21 cellular contexts compared by ENCODE assay signal in the genomic region with DNA sequence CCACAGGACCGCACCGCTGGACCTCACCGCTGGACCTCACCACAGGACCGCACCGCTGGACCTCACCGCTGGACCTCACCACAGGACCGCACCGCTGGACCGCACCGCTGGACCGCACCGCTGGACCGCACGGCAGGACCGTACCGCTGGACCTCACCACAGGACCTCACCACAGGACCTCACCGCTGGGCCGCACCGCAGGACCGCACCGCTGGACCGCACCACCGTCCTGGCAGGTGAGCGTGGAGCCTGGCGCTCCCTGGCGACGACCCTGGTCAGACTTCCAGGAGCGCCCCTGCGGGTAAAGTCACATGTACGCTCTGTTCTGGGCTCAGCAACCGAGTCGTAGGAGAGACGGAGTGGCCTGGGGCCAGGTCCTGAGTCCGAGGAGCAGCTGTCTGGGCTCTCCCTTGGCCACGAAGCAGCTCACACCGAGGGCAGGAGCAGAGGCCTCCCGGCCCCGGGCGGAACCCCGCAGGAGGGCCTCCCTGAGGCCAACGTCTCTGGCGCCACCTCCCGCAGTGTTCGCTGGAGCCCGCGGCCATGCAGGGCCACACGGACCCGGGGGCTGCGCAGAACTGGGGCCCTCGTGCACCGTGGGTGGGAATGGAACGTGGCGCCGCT. TPM values are rescaled to one million over a fixed set of nuclear protein-coding genes. Genes with fewer than 3 reads are reported as not detected.
DNase-seq lines count a peak whose midpoint lies in the region; ATAC-seq and TF ChIP-seq lines count a peak whose summit lies in the region.
"Had no signal": no experiment of that assay in that cellular context is flagged by ENCODE, and none has a peak within 500 bp of the region (broad histone marks: within the 10 kb centered on the region; RNA-seq: fewer than 3 reads in every experiment).

No MANE protein-coding gene starts in this region.

- TF ChIP-seq CTCF in GM23338 (conservative IDR thresholded peaks at IDR 0.05; ENCODE audit: low read depth in 2 of 2) = no peak
- TF ChIP-seq CTCF in RWPE2 (IDR thresholded peaks at IDR 0.05; ENCODE audit: poor library complexity, severe bottlenecking) = no peak
- no peak for TF ChIP-seq CTCF in testis (IDR thresholded peaks at IDR 0.05)

- H2BK5ac ChIP-seq in neuronal stem cell (ENCODE audit: low read length) = no peak overlapping the region

- no peaks in the 10 kb centered on the region for H3K36me3 Mint-ChIP-seq in GM23338 (ENCODE audit: low read depth)

- peak overlapping the region; percentile 86 for H2BK15ac ChIP-seq in neuronal stem cell (ENCODE audit: low read length)

- H3K23ac ChIP-seq in neuronal stem cell (ENCODE audit: low read depth, low read length, poor library complexity) = peak overlapping the region; percentile 57

- H3K27ac Mint-ChIP-seq in GM23338 = no peak overlapping the region
- H3K27ac Mint-ChIP-seq: B cell, HFFc6 had no signal

- no peaks in the 10 kb centered on the region for H3K79me2 ChIP-seq in GM23338 (replicated peaks; ENCODE audit: insufficient read depth)

- H3K4me1 Mint-ChIP-seq in GM23338 = peaks cover 11% of the 10 kb centered on the region
- H3K4me1 Mint-ChIP-seq: B cell had no signal

- no peak for TF ChIP-seq POLR2A in testis (IDR thresholded peaks at IDR 0.05)

- H4K20me1 ChIP-seq in GM23338 (replicated peaks; ENCODE audit: insufficient read depth) = no peaks in the 10 kb centered on the region

- H4K91ac ChIP-seq in neuronal stem cell (ENCODE audit: low read depth, low read length, poor library complexity) = no peak overlapping the region

- H3K36me3 ChIP-seq in GM23338 (ENCODE audit: insufficient read depth) (no peaks in the 10 kb centered on the region), RWPE2 (ENCODE audit: low read depth) (no peaks in the 10 kb centered on the region), neuronal stem cell (replicated peaks in 1 of 2; ENCODE audit: control insufficient read depth in 2 of 2, insufficient read depth in 2 of 2, low read length in 2 of 2) (no peaks in the 10 kb centered on the region), testis (ENCODE audit: low read depth, missing control alignments) (no peaks in the 10 kb centered on the region)
- H3K36me3 ChIP-seq: HAP-1, MG63 had no signal

- no peak overlapping the region for H2BK120ac ChIP-seq in neuronal stem cell (ENCODE audit: low read depth, low read length)

- H3K4me1 ChIP-seq in GM23338 (ENCODE audit: insufficient read depth) = no peaks in the 10 kb centered on the region
- H3K4me1 ChIP-seq in RWPE2 (ENCODE audit: insufficient read depth, poor library complexity, severe bottlenecking) = no peaks in the 10 kb centered on the region
- peaks cover 9 to 10% of the 10 kb centered on the region in 2 donors for H3K4me1 ChIP-seq in neuronal stem cell (ENCODE audit: control insufficient read depth in 2 of 2, insufficient read depth in 1 of 2, low read depth in 1 of 2, low read length in 2 of 2)
- H3K4me1 ChIP-seq in testis = no peaks in the 10 kb centered on the region
- H3K4me1 ChIP-seq: HAP-1 had no signal

- peak overlapping the region; percentile 98 for H2BK12ac ChIP-seq in neuronal stem cell (ENCODE audit: low read length)

- no peak overlapping the region for H3K4me3 Mint-ChIP-seq in GM23338
- H3K4me3 Mint-ChIP-seq: B cell, HFFc6 had no signal

- H3K9ac ChIP-seq in neuronal stem cell (ENCODE audit: low read depth, low read length, poor library complexity) = no peak overlapping the region

- H3K4ac ChIP-seq in neuronal stem cell (ENCODE audit: low read length) = peak overlapping the region; percentile 41

- H3K9me3 ChIP-seq in RWPE2 (ENCODE audit: severe bottlenecking) = no peaks in the 10 kb centered on the region
- peaks cover 2 to 13% of the 10 kb centered on the region in 2 donors for H3K9me3 ChIP-seq in neuronal stem cell (replicated peaks in 1 of 2; ENCODE audit: control insufficient read depth in 2 of 2, insufficient read depth in 1 of 2, low read depth in 1 of 2, low read length in 2 of 2)
- no peaks in the 10 kb centered on the region for H3K9me3 ChIP-seq in testis
- H3K9me3 ChIP-seq: HAP-1, MG63 had no signal

- no peaks in the 10 kb centered on the region for H3K27me3 ChIP-seq in GM23338 (ENCODE audit: insufficient read depth)
- peaks cover 24% of the 10 kb centered on the region for H3K27me3 ChIP-seq in RWPE2 (ENCODE audit: insufficient read depth, poor library complexity, severe bottlenecking)
- H3K27me3 ChIP-seq in neuronal stem cell (ENCODE audit: control insufficient read depth in 3 of 3, insufficient read depth in 3 of 3, low read depth in 1 of 3, low read length in 3 of 3) = no peaks in the 10 kb centered on the region
- no peaks in the 10 kb centered on the region for H3K27me3 ChIP-seq in testis
- H3K27me3 ChIP-seq: MG63 had no signal

- peak overlapping the region; percentile 84 for H3K14ac ChIP-seq in neuronal stem cell (ENCODE audit: low read length)

- intact Hi-C loops in testis (cut with DNase I; ENCODE audit: low total_unique reads) = no loop called here

- no peak overlapping the region for H4K8ac ChIP-seq in neuronal stem cell (ENCODE audit: low read depth, low read length)

- H3K9me3 Mint-ChIP-seq in GM23338 = no peaks in the 10 kb centered on the region
- H3K9me3 Mint-ChIP-seq: HFFc6 had no signal

- peak overlapping the region; percentile 87 for H3K18ac ChIP-seq in neuronal stem cell (ENCODE audit: low read length)

- no peaks in the 10 kb centered on the region for H3K79me1 ChIP-seq in neuronal stem cell (ENCODE audit: low read depth, low read length)

- no peaks in the 10 kb centered on the region for H3F3A ChIP-seq in GM23338 (replicated peaks; ENCODE audit: low read depth)

- no peak overlapping the region for H2AFZ ChIP-seq in GM23338
- no peak overlapping the region for H2AFZ ChIP-seq in neuronal stem cell (ENCODE audit: low read length)

- no peak overlapping the region for H3K4me2 ChIP-seq in GM23338
- no peak overlapping the region for H3K4me2 ChIP-seq in neuronal stem cell (ENCODE audit: insufficient read depth, low read length, poor library complexity, severe bottlenecking)

- H3K27ac ChIP-seq in GM23338 (ENCODE audit: low read depth) (no peak overlapping the region), RWPE2 (ENCODE audit: poor library complexity, severe bottlenecking) (no peak overlapping the region), neuronal stem cell (replicated peaks; ENCODE audit: low read length) (no peak overlapping the region), testis (no peak overlapping the region)

- H3K4me3 ChIP-seq in GM23338 (no peak overlapping the region), RWPE2 (ENCODE audit: severe bottlenecking) (no peak overlapping the region), neuronal stem cell (ENCODE audit: low read length in 2 of 2) (no peak overlapping the region), testis (peak overlapping the region; percentile 1 to 32)
- H3K4me3 ChIP-seq: HAP-1, MG63 had no signal

- WGBS in neuronal stem cell (ENCODE audit: extremely low coverage in 2 of 2, insufficient read length in 2 of 2, insufficient replicate concordance in 1 of 2), 2 donors = no CpG with 5 or more reads among the region's 54 CpGs
- WGBS in testis, 2 donors = 78 to 96% methylated on average over 13 to 42 of the region's 54 CpGs

- ATAC-seq in GM23338 (peak; percentile 30), RWPE2 (ENCODE audit: low read depth) (no peak), GM19395 (IDR thresholded peaks at IDR 0.05; ENCODE audit: unreplicated experiment) (no peak)

- peaks cover 7% of the 10 kb centered on the region for H3K27me3 Mint-ChIP-seq in GM23338 (ENCODE audit: insufficient read depth, low read depth, poor library complexity)

- peak overlapping the region; percentile 28 for H2AK5ac ChIP-seq in neuronal stem cell (ENCODE audit: low read depth, low read length)

- H3K9me2 ChIP-seq in GM23338 (ENCODE audit: insufficient read depth) = no peaks in the 10 kb centered on the region

- DNase-seq in GM23338 (ENCODE audit: low spot score) (no peak), RWPE2 (ENCODE audit: low spot score) (peak; percentile 67), neuronal stem cell (ENCODE audit: low spot score) (no peak), testis (no peak), dedifferentiated amniotic fluid mesenchymal stem cell (ENCODE audit: extremely low spot score) (no peak), islet precursor cell (no peak)
- DNase-seq: Calu3, DMS79 treated with DMSO at 0.1 percent for 48 hours, GF-D8, HFFc6, KG1, MG63, NCI-H2081, NCI-H2227 treated with DMSO at 0.1 percent for 48 hours, NCI-H510A, NCI-H69, RPMI8226, SHP77 treated with DMSO at 0.1 percent for 48 hours had no signal

TF ChIP-seq in GM23338, 12 proteins besides CTCF, POLR2A, EP300 and RAD21 (continues in another document):
- no peak for TF ChIP-seq CREB1 (CRISPR knock-in tag; IDR thresholded peaks at IDR 0.05; ENCODE audit: low read depth)
- TF ChIP-seq EZH2 (IDR thresholded peaks at IDR 0.05; ENCODE audit: low read depth, unreplicated experiment) = no peak

RNA-seq across cellular contexts. Expression of gene MRPL36, which starts 30.5 kb away (rescaled TPM):
- 47.5 and 79.9 TPM in 2 replicates for total RNA-seq in GM23338 (2014; rRNA removed; shearing (Covaris generic))
- polyA plus RNA-seq in GM23338 (2016; fragmentation: Nextera tagmentation; extraction: Ambion mirVana) = 143 and 149 TPM in 2 replicates
- polyA plus RNA-seq in neuronal stem cell (2013, experiment 1 of 2) = 54.5 TPM
- polyA plus RNA-seq in neuronal stem cell (2013, experiment 2 of 2) = 56.1 TPM
- total RNA-seq in testis = 100 to 1,000 TPM in 1 of 2 donors, 10 to 100 TPM in 1; 60.8 to 101 TPM
- 164 TPM for polyA plus RNA-seq in testis (ENCODE audit: insufficient read depth, low read depth, low replicate concordance)

RNA-seq across cellular contexts. Expression of gene NDUFS6, which starts 32.1 kb away (rescaled TPM):
- total RNA-seq in GM23338 (2014; rRNA removed; shearing (Covaris generic)) = 82.1 and 94.8 TPM in 2 replicates
- 279 and 289 TPM in 2 replicates for polyA plus RNA-seq in GM23338 (2016; fragmentation: Nextera tagmentation; extraction: Ambion mirVana)
- polyA plus RNA-seq in neuronal stem cell (2013, experiment 1 of 2) = 149 TPM
- polyA plus RNA-seq in neuronal stem cell (2013, experiment 2 of 2) = 147 TPM
- 10 to 100 TPM; 54.9 to 58.7 TPM for total RNA-seq in testis
- polyA plus RNA-seq in testis (ENCODE audit: insufficient read depth, low read depth, low replicate concordance) = 59.3 TPM

Comparison
In these comparisons a context has a peak if more than half of its experiments do, and no peak if none do; other contexts are left out.
1. H3K4me3 ChIP-seq: peak in testis (2 of 2); none in GM23338 (single experiment), RWPE2 (single experiment) and neuronal stem cell (0 of 2).